Comparison of ENCODE assay signal across 27 cellular contexts in the genomic region with DNA sequence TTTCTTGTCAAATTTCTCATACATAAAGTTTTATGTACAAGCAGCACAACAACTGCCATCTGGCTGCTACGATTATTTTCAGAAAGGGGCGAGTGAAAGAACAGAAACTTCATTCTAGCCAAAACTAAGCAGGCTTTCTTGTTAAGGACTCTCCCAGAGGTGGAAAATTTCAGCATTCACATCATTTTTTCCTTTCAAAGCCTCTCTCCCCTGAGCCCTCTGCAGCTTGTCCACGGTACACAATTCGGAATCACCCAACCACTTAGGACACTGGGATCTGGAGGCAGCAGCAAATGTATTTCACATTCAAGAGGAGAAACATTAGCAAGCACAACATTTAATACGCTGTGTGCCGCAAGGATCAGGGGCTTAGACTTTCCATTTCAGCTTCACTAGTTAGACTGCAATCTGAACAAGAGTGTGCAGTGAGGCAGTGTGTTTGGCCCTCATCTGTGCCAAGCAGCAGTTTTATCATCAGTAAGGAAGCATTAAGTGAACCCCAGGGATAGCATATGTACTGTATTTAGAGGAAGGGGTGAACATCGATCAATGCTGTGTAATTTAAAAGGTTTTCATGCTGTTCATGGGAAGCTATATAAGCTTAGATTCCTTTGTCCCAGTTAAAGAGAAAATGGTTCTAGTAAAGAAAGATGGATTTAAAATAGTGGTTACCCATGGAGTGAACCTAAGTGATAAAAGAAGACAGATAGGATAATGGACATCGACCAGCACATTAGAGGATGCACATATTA.
A peak's percentile ranks its signal among the peaks of the same experiment; 100 is the strongest.
DNase-seq lines count a peak whose midpoint lies in the region; ATAC-seq, FAIRE-seq and TF ChIP-seq lines count a peak whose summit lies in the region.
"Had no signal": no experiment of that assay in that cellular context is flagged by ENCODE, and none has a peak within 500 bp of the region (broad histone marks: within the 10 kb centered on the region; RNA-seq: fewer than 3 reads in every experiment).

No MANE protein-coding gene starts in this region.

- H3K36me3 ChIP-seq in heart left ventricle: no peaks in the 10 kb centered on the region
- H3K36me3 ChIP-seq: BE2C; BLaER1 treated with 17β-estradiol and CSF1 and Interleukin-3, amounts not matched to agents 10 nM and 100 nM; HAP-1 had no signal

- no peak overlapping the region for H3K27ac Mint-ChIP-seq in activated CD4-positive, alpha-beta memory T cell treated with anti-CD3 and anti-CD28 coated beads for 36 hours
- H3K27ac Mint-ChIP-seq: CD14-positive monocyte; CD4-positive, alpha-beta T cell; CD8-positive, alpha-beta memory T cell; HFFc6 had no signal

- peaks cover 0 to 8% (median 0%) of the 10 kb centered on the region in 12 donors for H3K4me1 ChIP-seq in heart left ventricle
- H3K4me1 ChIP-seq: A549; BE2C; BLaER1 treated with 17β-estradiol and CSF1 and Interleukin-3, amounts not matched to agents 10 nM and 100 nM; HAP-1 had no signal

- no peak for TF ChIP-seq CTCF in heart left ventricle (IDR thresholded peaks at IDR 0.05)

- no peak for FAIRE-seq in urothelium cell line (lab: Jason Lieb, UNC)
- FAIRE-seq: A549, D721Med, GM12891, GM18507, H54 had no signal

- no peak overlapping the region for H3K4me3 ChIP-seq in heart left ventricle
- H3K4me3 ChIP-seq: A549; BLaER1 treated with 17β-estradiol and CSF1 and Interleukin-3, amounts not matched to agents 10 nM and 100 nM; HAP-1 had no signal

- H3K4me1 Mint-ChIP-seq in activated CD4-positive, alpha-beta memory T cell treated with anti-CD3 and anti-CD28 coated beads for 36 hours (ENCODE audit: low read depth): no peaks in the 10 kb centered on the region
- H3K4me1 Mint-ChIP-seq: CD14-positive monocyte; CD8-positive, alpha-beta memory T cell had no signal

- H3K36me3 Mint-ChIP-seq in activated CD4-positive, alpha-beta memory T cell treated with anti-CD3 and anti-CD28 coated beads for 36 hours: no peaks in the 10 kb centered on the region
- H3K36me3 Mint-ChIP-seq: CD14-positive monocyte; CD8-positive, alpha-beta memory T cell had no signal

- H3K9me3 Mint-ChIP-seq in activated CD4-positive, alpha-beta memory T cell treated with anti-CD3 and anti-CD28 coated beads for 36 hours: no peaks in the 10 kb centered on the region

- no peak overlapping the region for H3K27ac ChIP-seq in heart left ventricle
- H3K27ac ChIP-seq: A549; BLaER1 treated with 17β-estradiol and CSF1 and Interleukin-3, amounts not matched to agents 10 nM and 100 nM had no signal

- 67 to 72% (median 70%) methylated on average over 8 of the region's 8 CpGs for WGBS in heart left ventricle, 4 donors

- TF ChIP-seq POLR2A in heart left ventricle (IDR thresholded peaks at IDR 0.05): no peak

- ATAC-seq in Right ventricle myocardium superior (ENCODE audit: poor library complexity) (peak; percentile 48), heart left ventricle (no peak)
- ATAC-seq: A549 had no signal

- no peaks in the 10 kb centered on the region for H3K27me3 Mint-ChIP-seq in activated CD4-positive, alpha-beta memory T cell treated with anti-CD3 and anti-CD28 coated beads for 36 hours

- CTCF ChIA-PET in activated CD4-positive, alpha-beta memory T cell treated with anti-CD3 and anti-CD28 coated beads for 36 hours (lab: Charles Lee): no interaction called here

- POLR2A ChIA-PET in activated CD4-positive, alpha-beta memory T cell treated with anti-CD3 and anti-CD28 coated beads for 36 hours (lab: Charles Lee): no interaction called here

- no peak overlapping the region for H3K4me3 Mint-ChIP-seq in activated CD4-positive, alpha-beta memory T cell treated with anti-CD3 and anti-CD28 coated beads for 36 hours
- H3K4me3 Mint-ChIP-seq: CD14-positive monocyte; CD4-positive, alpha-beta T cell; CD8-positive, alpha-beta memory T cell; HFFc6 had no signal

- no peaks in the 10 kb centered on the region for H3K9me3 ChIP-seq in heart left ventricle
- H3K9me3 ChIP-seq: A549; BE2C; BLaER1 treated with 17β-estradiol and CSF1 and Interleukin-3, amounts not matched to agents 10 nM and 100 nM; HAP-1 had no signal

- H3K27me3 ChIP-seq in heart left ventricle: no peaks in the 10 kb centered on the region
- H3K27me3 ChIP-seq: BE2C; BLaER1 treated with 17β-estradiol and CSF1 and Interleukin-3, amounts not matched to agents 10 nM and 100 nM had no signal

- DNase-seq in Right ventricle myocardium superior (no peak), heart left ventricle (no peak), UCSD-AML1 (lab: John Stamatoyannopoulos, UW; ENCODE audit: unreplicated experiment) (peak; percentile 7), retina (peak; percentile 50), urothelium cell line (ENCODE audit: low spot score) (no peak), HuH-7 (ENCODE audit: low spot score) (no peak)
- no peak for DNase-seq in activated CD4-positive, alpha-beta memory T cell treated with anti-CD3 and anti-CD28 coated beads for 36 hours
- DNase-seq: 8988T; ACHN; AML-193; BE2C; CD4-positive, alpha-beta T cell; CD8-positive, alpha-beta memory T cell; DMS 273 treated with DMSO at 0.1 percent for 48 hours; DMS79; EL; GF-D8; GOT3; HFFc6 had no signal

- intact Hi-C loops in Right ventricle myocardium superior (cut with DNase I): no loop called here
- intact Hi-C loops in heart left ventricle (cut with DNase I): no loop called here
- intact Hi-C loops in activated CD4-positive, alpha-beta memory T cell treated with anti-CD3 and anti-CD28 coated beads for 36 hours (cut with micrococcal nuclease): no loop called here

Comparison
In these comparisons a context has a peak if more than half of its experiments do, and no peak if none do; other contexts are left out.
1. DNase-seq: peak in UCSD-AML1 (single experiment) and retina (single experiment); none in Right ventricle myocardium superior (single experiment), heart left ventricle (0 of 5), urothelium cell line (single experiment), HuH-7 (single experiment) and activated CD4-positive, alpha-beta memory T cell treated with anti-CD3 and anti-CD28 coated beads for 36 hours (single experiment).